In genomic region chr14:72503696-72504368, GRCh38 we compare ENCODE assay signal across 14 cellular contexts.
"Had no signal": no experiment of that assay in that cellular context is flagged by ENCODE, and none has a peak within 500 bp of the region (broad histone marks: within the 10 kb centered on the region; RNA-seq: fewer than 3 reads in every experiment).

No MANE protein-coding gene starts in this region.

- FAIRE-seq: kidney had no signal

- H3K27me3 ChIP-seq: dorsolateral prefrontal cortex, esophagus squamous epithelium, gastroesophageal sphincter had no signal

- DNase-seq: activated CD4-positive, alpha-beta T cell treated with anti-CD3 and anti-CD28 coated beads, Interleukin-2, amount 50 U/mL, for 48 hours; activated CD4-positive, CD25-positive, alpha-beta regulatory T cell treated with anti-CD3 and anti-CD28 coated beads, Interleukin-2, amount 50 U/mL, for 72 hours; activated CD8-positive, alpha-beta memory T cell treated with anti-CD3 and anti-CD28 coated beads, Interleukin-2, amount 10 ng/mL, durations not matched to agents 7 days and 5 days; activated effector memory CD4-positive, alpha-beta T cell treated with anti-CD3 and anti-CD28 coated beads, Interleukin-2, amount 50 U/mL, for 16 hours; activated T-cell treated with anti-CD3 and anti-CD28 coated beads, Interleukin-2, amount 50 U/mL, for 4 hours; dorsolateral prefrontal cortex; esophagus squamous epithelium; kidney; left ventricle myocardium superior; stimulated activated CD4-positive, alpha-beta T cell treated with anti-CD3 and anti-CD28 coated beads, Interleukin-2, amount 100 ng/mL, for 48 hours; stimulated activated naive CD4-positive, alpha-beta T cell treated with Interleukin-2 at 50 U/mL for 16 hours; T-helper 2 cell had no signal

- ATAC-seq: activated CD8-positive, alpha-beta memory T cell treated with anti-CD3 and anti-CD28 coated beads, Interleukin-2, amount 10 ng/mL, durations not matched to agents 7 days and 5 days; activated naive CD4-positive, alpha-beta T cell treated with anti-CD3 and anti-CD28 coated beads, Interleukin-2, amount 50 U/mL, for 72 hours; activated T-cell treated with anti-CD3 and anti-CD28 coated beads, Interleukin-2, amount 50 U/mL, for 4 hours; gastroesophageal sphincter; left ventricle myocardium superior had no signal

- H3K4me3 ChIP-seq: dorsolateral prefrontal cortex, esophagus squamous epithelium, gastroesophageal sphincter had no signal

- H3K36me3 ChIP-seq: esophagus squamous epithelium, gastroesophageal sphincter had no signal
